ENCODE assay signal across 31 cellular contexts in genomic region chr11:22617868-22618267, GRCh38.
"Had no signal": no experiment of that assay in that cellular context is flagged by ENCODE, and none has a peak within 500 bp of the region (broad histone marks: within the 10 kb centered on the region; RNA-seq: fewer than 3 reads in every experiment).

No MANE protein-coding gene starts in this region.

- H3K4me1 Mint-ChIP-seq: nephron, neural progenitor cell had no signal

- H3K36me3 ChIP-seq: neural progenitor cell, ovary, spleen, suprapubic skin, transverse colon, uterus had no signal

- H3K4me3 Mint-ChIP-seq: natural killer cell; nephron; neural progenitor cell; stimulated activated memory B cell treated with anti-CD40 and anti-IgM and Interleukin-4, amounts not matched to agents 10 μg/mL and 1 μg/mL and 100 μg/mL, for 72 hours; stimulated activated naive CD8-positive, alpha-beta T cell treated with anti-CD3 and anti-CD28 coated beads, Interleukin-15, amount 100 ng/mL, for 72 hours; type B pancreatic cell had no signal

- H3K9me3 ChIP-seq: ovary, psoas muscle, suprapubic skin, testis, tibial artery, transverse colon, upper lobe of right lung, uterus had no signal

- H3K4me2 ChIP-seq: neural progenitor cell, smooth muscle cell had no signal

- H3K4me3 ChIP-seq: neural progenitor cell, ovary, psoas muscle, skin epidermis, smooth muscle cell, spleen, suprapubic skin, testis, tibial artery, transverse colon, upper lobe of right lung, uterus had no signal

- H3K27me3 ChIP-seq: neural progenitor cell, ovary, spleen, suprapubic skin, testis, tibial artery, transverse colon, upper lobe of right lung, uterus had no signal

- H3K27me3 Mint-ChIP-seq: progenitor cell of endocrine pancreas; stimulated activated memory B cell treated with anti-CD40 and anti-IgM and Interleukin-4, amounts not matched to agents 10 μg/mL and 1 μg/mL and 100 μg/mL, for 72 hours; type B pancreatic cell had no signal

- DNase-seq: natural killer cell; occipital lobe; ovary; posterior cingulate gyrus; psoas muscle; right cardiac atrium; spleen; stimulated activated CD4-positive, alpha-beta T cell treated with anti-CD3 and anti-CD28 coated beads, Interleukin-12 subunit alpha, Interleukin-12 subunit beta, amount 100 ng/mL, for 4 hours; stimulated activated CD4-positive, alpha-beta T cell treated with anti-CD3 and anti-CD28 coated beads, Interleukin-1b, Interleukin-23, amount 100 ng/mL, for 48 hours; stimulated activated CD4-positive, alpha-beta T cell treated with anti-CD3 and anti-CD28 coated beads, Interleukin-4, amount 100 ng/mL, for 1 hour; stimulated activated CD4-positive, alpha-beta T cell treated with anti-CD3 and anti-CD28 coated beads, Interleukin-4, amount 100 ng/mL, for 4 hours; stimulated activated CD8-positive, alpha-beta memory T cell treated with anti-CD3 and anti-CD28 coated beads, Interleukin-4, amount 100 ng/mL, for 48 hours; stimulated activated naive CD4-positive, alpha-beta T cell; stimulated activated naive CD8-positive, alpha-beta T cell treated with anti-CD3 and anti-CD28 coated beads, Interleukin-15, amount 100 ng/mL, for 72 hours; stimulated activated naive CD8-positive, alpha-beta T cell treated with anti-CD3 and anti-CD28 coated beads, Interleukin-15, Interleukin-2, amounts not matched to agents 100 U/mL and 50 U/mL, for 24 hours; substantia nigra; testis; tibial artery; transverse colon; upper lobe of right lung; uterus had no signal

- ATAC-seq: natural killer cell; psoas muscle; right cardiac atrium; sciatic nerve; stimulated activated memory B cell treated with anti-CD40 and anti-IgM and Interleukin-4, amounts not matched to agents 10 μg/mL and 1 μg/mL and 100 μg/mL, for 72 hours; stimulated activated naive CD8-positive, alpha-beta T cell treated with anti-CD3 and anti-CD28 coated beads, Interleukin-15, amount 100 ng/mL, for 72 hours; stimulated activated naive CD8-positive, alpha-beta T cell treated with anti-CD3 and anti-CD28 coated beads, Interleukin-15, Interleukin-2, amounts not matched to agents 100 U/mL and 50 U/mL, for 24 hours had no signal

- H3K27ac Mint-ChIP-seq: natural killer cell; nephron; neural progenitor cell; progenitor cell of endocrine pancreas; stimulated activated memory B cell treated with anti-CD40 and anti-IgM and Interleukin-4, amounts not matched to agents 10 μg/mL and 1 μg/mL and 100 μg/mL, for 72 hours; stimulated activated naive CD8-positive, alpha-beta T cell treated with anti-CD3 and anti-CD28 coated beads, Interleukin-15, amount 100 ng/mL, for 72 hours; type B pancreatic cell had no signal

- H3K4me1 ChIP-seq: neural progenitor cell, parathyroid adenoma, psoas muscle, suprapubic skin, testis, tibial artery, upper lobe of right lung, uterus had no signal

- H3K9ac ChIP-seq: neural progenitor cell, parathyroid adenoma had no signal

- H3K27ac ChIP-seq: neural progenitor cell, ovary, parathyroid adenoma, psoas muscle, skin epidermis, spleen, suprapubic skin, testis, tibial artery, transverse colon, upper lobe of right lung, uterus had no signal

- H2AFZ ChIP-seq: neural progenitor cell, parathyroid adenoma had no signal
